Comparison of ENCODE assay signal across 8 cellular contexts in genomic region chrX:40175416-40176255, GRCh38.
DNase-seq lines count a peak whose midpoint lies in the region; ATAC-seq lines count a peak whose summit lies in the region.

No MANE protein-coding gene starts in this region.

- POLR2A ChIA-PET in activated CD4-positive, alpha-beta memory T cell treated with anti-CD3 and anti-CD28 coated beads for 36 hours (lab: Charles Lee) = interaction anchor here (0.6 to 1.9 kb wide), 9 partner anchors 69 to 316 kb away, joined by 3 to 14 read pairs (median 4); partner anchors contain the start of gene BCOR

- peaks cover 5% of the 10 kb centered on the region for H3K36me3 Mint-ChIP-seq in activated CD4-positive, alpha-beta memory T cell treated with anti-CD3 and anti-CD28 coated beads for 36 hours

- intact Hi-C loops in activated CD4-positive, alpha-beta memory T cell treated with anti-CD3 and anti-CD28 coated beads for 36 hours (cut with micrococcal nuclease) = loop anchor here (2.0 to 10.0 kb wide), 2 partner anchors 401 to 909 kb away; partner anchors contain the start of gene USP9X

- CTCF ChIA-PET in activated CD4-positive, alpha-beta memory T cell treated with anti-CD3 and anti-CD28 coated beads for 36 hours (lab: Charles Lee) = no interaction called here

- peak; percentile 35 for ATAC-seq in HG02623 (IDR thresholded peaks at IDR 0.05; ENCODE audit: unreplicated experiment)

- H3K27me3 Mint-ChIP-seq in activated CD4-positive, alpha-beta memory T cell treated with anti-CD3 and anti-CD28 coated beads for 36 hours = no peaks in the 10 kb centered on the region

- H3K4me3 ChIP-seq in GM08714 (ENCODE audit: low read length) = peak overlapping the region; percentile 58; the same call in 1 of the 2 replicates
- peak overlapping the region; percentile 52 for H3K4me3 ChIP-seq in mononuclear cell (ENCODE audit: low read length)

- H3K4me3 Mint-ChIP-seq in activated CD4-positive, alpha-beta memory T cell treated with anti-CD3 and anti-CD28 coated beads for 36 hours = peak overlapping the region; percentile 90

- H3K27me3 ChIP-seq in mononuclear cell (ENCODE audit: insufficient read depth, low read length) = no peaks in the 10 kb centered on the region

- no peaks in the 10 kb centered on the region for H3K9me3 ChIP-seq in mononuclear cell (ENCODE audit: low read depth, low read length)

- DNase-seq in NCI-H69 (lab: John Stamatoyannopoulos, UW) (peak; percentile 89), NCI-H446 treated with DMSO at 0.1 percent for 48 hours (lab: John Stamatoyannopoulos, UW) (no peak)
- peak; percentile 81 for DNase-seq in activated CD4-positive, alpha-beta memory T cell treated with anti-CD3 and anti-CD28 coated beads for 36 hours
- peak; percentile 57 for DNase-seq in effector CD8-positive, alpha-beta T cell (lab: John Stamatoyannopoulos, UW)
- peak; percentile 38 to 60 for DNase-seq in stimulated activated CD8-positive, alpha-beta memory T cell treated with anti-CD3 and anti-CD28 coated beads, Interleukin-7, amount 100 ng/mL, for 48 hours (ENCODE audit: extremely low read depth in 1 of 2, low read depth in 1 of 2)

- peaks cover 3% of the 10 kb centered on the region for H3K9me3 Mint-ChIP-seq in activated CD4-positive, alpha-beta memory T cell treated with anti-CD3 and anti-CD28 coated beads for 36 hours

- peaks cover 61% of the 10 kb centered on the region for H3K4me1 ChIP-seq in mononuclear cell (ENCODE audit: insufficient read depth, low read length)

- H3K4me1 Mint-ChIP-seq in activated CD4-positive, alpha-beta memory T cell treated with anti-CD3 and anti-CD28 coated beads for 36 hours (ENCODE audit: low read depth) = peaks cover 19% of the 10 kb centered on the region

- H3K27ac Mint-ChIP-seq in activated CD4-positive, alpha-beta memory T cell treated with anti-CD3 and anti-CD28 coated beads for 36 hours = peak overlapping the region; percentile 100
